11 cellular contexts compared by ENCODE assay signal in genomic region chr6:154457046-154457713, GRCh38. TPM values are rescaled to one million over a fixed set of nuclear protein-coding genes. Genes with fewer than 3 reads are reported as not detected.
DNase-seq lines count a peak whose midpoint lies in the region; ATAC-seq, FAIRE-seq and TF ChIP-seq lines count a peak whose summit lies in the region.
"Had no signal": no experiment of that assay in that cellular context is flagged by ENCODE, and none has a peak within 500 bp of the region (broad histone marks: within the 10 kb centered on the region; RNA-seq: fewer than 3 reads in every experiment).

No MANE protein-coding gene starts in this region.

- no peak overlapping the region for H3K27ac ChIP-seq in K562 (ENCODE audit: extremely low read depth, low read depth, low read length)
- H3K27ac ChIP-seq in liver (ENCODE audit: low read depth in 1 of 2, low read length in 2 of 2) = peak overlapping the region; percentile 2 to 88

- CTCF ChIA-PET in K562 (lab: Yijun Ruan, JAX; ENCODE audit: low intra/inter-chr PET ratio) = no interaction called here

- TF ChIP-seq POLR2A in K562 (conservative IDR thresholded peaks at IDR 0.05) (no peak), H54 (IDR thresholded peaks at IDR 0.05; ENCODE audit: low read depth, low read length) (no peak)

- intact Hi-C loops in K562 (cut with micrococcal nuclease) = no loop called here
- intact Hi-C loops in Right ventricle myocardium superior (cut with DNase I) = no loop called here

- H3K4me3 Mint-ChIP-seq in naive thymus-derived CD8-positive, alpha-beta T cell = no peak overlapping the region
- H3K4me3 Mint-ChIP-seq: central memory CD8-positive, alpha-beta T cell had no signal

- peak; percentile 44 for DNase-seq in A172 (ENCODE audit: low spot score)
- peak; percentile 97 for DNase-seq in M059J (ENCODE audit: low read depth)
- DNase-seq in K562 (ENCODE audit: extremely low read depth in 1 of 4, low spot score in 3 of 4) = no peak
- no peak for DNase-seq in D721Med (ENCODE audit: insufficient read length, low spot score)
- DNase-seq in Right ventricle myocardium superior = no peak
- no peak for DNase-seq in H54 (ENCODE audit: insufficient read length, low spot score)
- DNase-seq in naive thymus-derived CD8-positive, alpha-beta T cell = no peak
- DNase-seq: activated effector memory CD4-positive, alpha-beta T cell treated with anti-CD3 and anti-CD28 coated beads, Interleukin-2, amount 50 U/mL, for 16 hours; T-helper 9 cell had no signal

- FAIRE-seq in K562 (lab: Jason Lieb, UNC) (no peak), D721Med (lab: Jason Lieb, UNC) (no peak), H54 (lab: Jason Lieb, UNC) (no peak)

- H3K27me3 Mint-ChIP-seq in naive thymus-derived CD8-positive, alpha-beta T cell = peaks cover 0 to 9% (median 3%) of the 10 kb centered on the region in 5 donors

- H3K27me3 ChIP-seq in K562 (ENCODE audit: control insufficient read depth in 2 of 2, insufficient read depth in 2 of 2, low read length in 2 of 2) (no peaks in the 10 kb centered on the region), liver (ENCODE audit: control insufficient read depth in 4 of 4, insufficient read depth in 4 of 4, low read length in 3 of 4) (no peaks in the 10 kb centered on the region)

- peaks cover 61% of the 10 kb centered on the region for H3K79me2 ChIP-seq in K562 (ENCODE audit: control insufficient read depth, insufficient read depth, low read length)

- no peaks in the 10 kb centered on the region for H3K36me3 Mint-ChIP-seq in naive thymus-derived CD8-positive, alpha-beta T cell

- no peak for TF ChIP-seq EP300 in K562 (IDR thresholded peaks at IDR 0.05; ENCODE audit: low read length)

- H2AFZ ChIP-seq in K562 (ENCODE audit: low read depth, low read length) = no peak overlapping the region

- 0 out of 2 replicates have a peak, but pooled peaks cover 4% of the 10 kb centered on the region for H4K20me1 ChIP-seq in K562 (replicated peaks; ENCODE audit: control insufficient read depth, insufficient read depth, low read length)

- POLR2A ChIA-PET in K562 (lab: Yijun Ruan, JAX) = interaction anchor here (0.7 to 1.5 kb wide), 3 partner anchors 13 to 41 kb away, joined by 3 to 6 read pairs (median 3); no protein-coding TSS in a partner anchor
- POLR2A ChIA-PET in naive thymus-derived CD8-positive, alpha-beta T cell (lab: Charles Lee) = no interaction called here

- H3K4me2 ChIP-seq in K562 (ENCODE audit: insufficient read depth, low read length) = no peak overlapping the region

- no peak for TF ChIP-seq CTCF in K562 (IDR thresholded peaks at IDR 0.05 in 2 of 3, conservative IDR thresholded peaks at IDR 0.05 in 1 of 3; ENCODE audit: insufficient read depth in 2 of 3, low read depth in 1 of 3, low read length in 3 of 3)
- no peak for TF ChIP-seq CTCF in liver (IDR thresholded peaks at IDR 0.05; ENCODE audit: low read depth, low read length, missing input control)
- no peak for TF ChIP-seq CTCF in D721Med (IDR thresholded peaks at IDR 0.05; ENCODE audit: insufficient read depth, missing control alignments)

- in situ Hi-C loops in K562 (cut with MboI) = no loop called here

- peaks cover 0 to 6% (median 0%) of the 10 kb centered on the region in 4 donors for H3K4me1 Mint-ChIP-seq in naive thymus-derived CD8-positive, alpha-beta T cell

- peaks cover 0 to 2% (median 0%) of the 10 kb centered on the region in 9 donors for H3K9me3 Mint-ChIP-seq in naive thymus-derived CD8-positive, alpha-beta T cell
- H3K9me3 Mint-ChIP-seq: central memory CD8-positive, alpha-beta T cell had no signal

- H3K9ac ChIP-seq in K562 (ENCODE audit: insufficient read depth in 1 of 2, low read depth in 2 of 2, low read length in 2 of 2) = no peak overlapping the region
- no peak overlapping the region for H3K9ac ChIP-seq in liver (ENCODE audit: low read depth in 1 of 2, low read length in 2 of 2)

- no peak overlapping the region for H3K27ac Mint-ChIP-seq in naive thymus-derived CD8-positive, alpha-beta T cell

- no peaks in the 10 kb centered on the region for H3K36me3 ChIP-seq in K562 (ENCODE audit: control insufficient read depth, insufficient read depth, low read length)
- no peaks in the 10 kb centered on the region for H3K36me3 ChIP-seq in liver (ENCODE audit: control insufficient read depth in 4 of 4, insufficient read depth in 3 of 4, low read depth in 1 of 4, low read length in 3 of 4)

- H3K4me3 ChIP-seq in K562 (no peak overlapping the region), liver (ENCODE audit: low read depth in 1 of 3, low read length in 3 of 3) (no peak overlapping the region)

- H3K4me1 ChIP-seq in K562 (replicated peaks in 1 of 2; ENCODE audit: control insufficient read depth in 2 of 2, insufficient read depth in 2 of 2, low read length in 2 of 2) (peaks cover 7% of the 10 kb centered on the region in 2 experiments; a peak in 3 of 5 replicates), liver (ENCODE audit: control insufficient read depth in 4 of 4, insufficient read depth in 4 of 4, low read length in 3 of 4) (peaks cover 21 to 49% (median 34%) of the 10 kb centered on the region in 4 donors)

- no peak for ATAC-seq in K562
- no peak for ATAC-seq in Right ventricle myocardium superior (ENCODE audit: poor library complexity)
- no peak for ATAC-seq in naive thymus-derived CD8-positive, alpha-beta T cell

- WGBS in K562 (ENCODE audit: insufficient coverage, low coverage, missing lambda C conversion rate) = 65% methylated on average over 13 of the region's 13 CpGs
- 86% methylated on average over 13 of the region's 13 CpGs for WGBS in liver

- H3K9me3 ChIP-seq in K562 (replicated peaks; ENCODE audit: control insufficient read depth, insufficient read depth, low read depth, low read length) (no peaks in the 10 kb centered on the region), liver (ENCODE audit: control insufficient read depth in 4 of 4, low read length in 3 of 4) (no peaks in the 10 kb centered on the region)

- no peaks in the 10 kb centered on the region for H3K9me1 ChIP-seq in K562 (ENCODE audit: control insufficient read depth, insufficient read depth, low read length)

- no TSS peak for BruUV-seq in K562 (replicated peaks; lab: Mats Ljungman, UMichigan)

- TF ChIP-seq RAD21 in K562 (CRISPR knock-in tag; conservative IDR thresholded peaks at IDR 0.05 in 1 of 2, IDR thresholded peaks at IDR 0.05 in 1 of 2) (no peak), liver (IDR thresholded peaks at IDR 0.05) (no peak)

TF ChIP-seq in K562, 482 proteins besides CTCF, POLR2A, EP300 and RAD21 (continues in another document):
- TF ChIP-seq KLF13 (tag; IDR thresholded peaks at IDR 0.05; ENCODE audit: borderline replicate concordance, low read depth) (no peak), DMBX1 (CRISPR knock-in tag; IDR thresholded peaks at IDR 0.05; ENCODE audit: borderline replicate concordance) (no peak), CEBPG (CRISPR knock-in tag; IDR thresholded peaks at IDR 0.05) (0 out of 2 replicates have a peak, but pooled peaks have one; percentile 37), CEBPG (tag; conservative IDR thresholded peaks at IDR 0.05 in 1 of 2, IDR thresholded peaks at IDR 0.05 in 1 of 2) (no peak), ZNF175 (CRISPR knock-in tag; IDR thresholded peaks at IDR 0.05; ENCODE audit: low read depth) (no peak), JUND (IDR thresholded peaks at IDR 0.05; ENCODE audit: borderline replicate concordance, low read depth, low read length) (peak; percentile 44; the same call in 1 of the 2 replicates), JUND (tag; IDR thresholded peaks at IDR 0.05; ENCODE audit: borderline replicate concordance, low read depth, low read length) (no peak)

TF ChIP-seq in liver, 16 proteins besides CTCF, POLR2A, EP300 and RAD21:
- no peak for TF ChIP-seq SP1 (IDR thresholded peaks at IDR 0.05)
- peak in 1 of 2 donors; percentile 23 for TF ChIP-seq JUND (IDR thresholded peaks at IDR 0.05)
- no peak for TF ChIP-seq RXRA (IDR thresholded peaks at IDR 0.05)

RNA-seq across cellular contexts. Expression of gene CNKSR3, which starts 53.3 kb away (rescaled TPM):
- total RNA-seq in A172 (2014; rRNA removed; shearing (Covaris generic)) = 1.8 and 2.7 TPM in 2 replicates
- 9.9 and 19.4 TPM in 2 replicates for total RNA-seq in M059J (2014; rRNA removed; shearing (Covaris generic))
- total RNA-seq in K562 (2011; cell fraction: chromatin; rRNA removed; ENCODE audit: low replicate concordance) = 10.5 and 14.3 TPM in 2 replicates
- total RNA-seq in K562 (2011; cell fraction: nucleolus; rRNA removed) = 4.2 and 4.6 TPM in 2 replicates
- 7.0 and 15.1 TPM in 2 replicates for total RNA-seq in K562 (2011; cell fraction: nucleoplasm; rRNA removed)
- total RNA-seq in K562 (2014; rRNA removed) (6.7 and 11.6 TPM in 2 replicates), K562 (2014; rRNA removed; fragmentation: Illumina TruSeq; extraction: Trizol) (19.4 and 20.6 TPM in 2 replicates), K562 (2015; rRNA removed; fragmentation: Illumina TruSeq; extraction: Trizol) (17.4 and 18.6 TPM in 2 replicates), K562 (2021) (25.7 and 27.9 TPM in 2 replicates), liver (10 to 100 TPM in 1 of 2 donors, 1 to 10 TPM in 1; 6.4 to 22.7 TPM), Right ventricle myocardium superior (19.7 TPM)
- polyA plus RNA-seq in K562 (2011; rRNA removed) (7.1 and 8.1 TPM in 2 replicates), K562 (2014; fragmentation: Illumina TruSeq; extraction: Trizol) (24.2 and 29.6 TPM in 2 replicates), K562 (2014; fragmentation: Nextera tagmentation; extraction: Ambion mirVana) (1 to 10 TPM; 4.5 to 5.3 TPM), K562 (2014; rRNA removed) (9.5 and 9.7 TPM in 2 replicates), liver (10 to 100 TPM; 12.3 to 17.7 TPM)
- 4.9 and 5.0 TPM in 2 replicates for polyA plus RNA-seq in K562 (2011; cell fraction: cytosol; rRNA removed)
- polyA plus RNA-seq in K562 (2011; cell fraction: nucleus; rRNA removed) = 5.8 and 8.4 TPM in 2 replicates
- 5.2 and 13.5 TPM in 2 replicates for polyA plus RNA-seq in K562 (2012)
- 11.9 and 12.1 TPM in 2 replicates for polyA minus RNA-seq in K562 (2011; rRNA and poly(A)+ RNA removed)
- 5.2 and 6.2 TPM in 2 replicates for polyA minus RNA-seq in K562 (2011; cell fraction: cytosol; rRNA and poly(A)+ RNA removed)
- polyA minus RNA-seq in K562 (2011; cell fraction: nucleus; rRNA and poly(A)+ RNA removed) = 3.0 and 5.4 TPM in 2 replicates
- not detected for total RNA-seq in naive thymus-derived CD8-positive, alpha-beta T cell
- under 1 TPM in 1 of 3 donors, not detected in 2; 0.01 TPM for polyA plus RNA-seq in naive thymus-derived CD8-positive, alpha-beta T cell

Comparison
In these comparisons a context has a peak if more than half of its experiments do, and no peak if none do; other contexts are left out.
1. DNase-seq: peak in A172 (single experiment) and M059J (single experiment); none in K562 (0 of 4), D721Med (single experiment), Right ventricle myocardium superior (single experiment), H54 (single experiment) and naive thymus-derived CD8-positive, alpha-beta T cell (0 of 10).